7 cellular contexts compared by ENCODE assay signal in genomic region chr9:109119439-109120203, GRCh38. TPM values are rescaled to one million over a fixed set of nuclear protein-coding genes. Genes with fewer than 3 reads are reported as not detected.
DNase-seq lines count a peak whose midpoint lies in the region; ATAC-seq, FAIRE-seq and TF ChIP-seq lines count a peak whose summit lies in the region.

Gene TMEM245, minus strand, starts transcription at chr9:109119947. Its CDS starts 34 bp downstream, at chr9:109119913.

- peak within 1 kb of the TSS; percentile 51 for H2AFZ ChIP-seq in hepatocyte

- DNase-seq in GM18507 (ENCODE audit: extremely low spot score, insufficient read length, low read depth) (peak; percentile 86), NCI-H2029 treated with DMSO at 0.1 percent for 48 hours (lab: John Stamatoyannopoulos, UW) (peak; percentile 93), T-helper 9 cell (peak; percentile 88), astrocyte of the cerebellum (ENCODE audit: low read depth) (peak; percentile 99), hepatocyte (ENCODE audit: low spot score) (peak; percentile 98), retina (peak; percentile 94)

- H3K27me3 ChIP-seq in hepatocyte = no peaks in the 10 kb centered on the region

- H3K9me2 ChIP-seq in hepatocyte (replicated peaks; ENCODE audit: insufficient read depth) = no peaks in the 10 kb centered on the region

- H3K4me1 ChIP-seq in hepatocyte (ENCODE audit: insufficient read depth) = peaks cover 4% of the 10 kb centered on the region

- in situ Hi-C loops in astrocyte of the cerebellum (cut with HindIII; ENCODE audit: low sequenced_read_pairs) = no loop called here

- no peaks in the 10 kb centered on the region for H3K36me3 ChIP-seq in hepatocyte (replicated peaks; ENCODE audit: insufficient read depth, low read depth)

- TF ChIP-seq CTCF in astrocyte of the cerebellum (IDR thresholded peaks at IDR 0.05; ENCODE audit: low read depth, low read length, missing control alignments) (no peak), hepatocyte (IDR thresholded peaks at IDR 0.05; ENCODE audit: poor library complexity) (no peak)

- 1% methylated on average over 71 of the region's 88 CpGs for WGBS in hepatocyte (ENCODE audit: low lambda C conversion rate, missing lambda C conversion rate)

- H3K4me2 ChIP-seq in hepatocyte = peak within 1 kb of the TSS; percentile 88

- peaks cover 46% of the 10 kb centered on the region for H3K79me2 ChIP-seq in hepatocyte

- H3K4me3 ChIP-seq in astrocyte of the cerebellum (ENCODE audit: low read depth, low read length) (peak within 1 kb of the TSS; percentile 64), hepatocyte (peak within 1 kb of the TSS; percentile 61)

- FAIRE-seq in GM18507 (lab: Jason Lieb, UNC) = peak; percentile 89

- peaks cover 25% of the 10 kb centered on the region for H4K20me1 ChIP-seq in hepatocyte (ENCODE audit: insufficient read depth, poor library complexity, severe bottlenecking)

- ATAC-seq in HG02981 (IDR thresholded peaks at IDR 0.05; ENCODE audit: unreplicated experiment) = peak; percentile 91

- H3K9me3 ChIP-seq in hepatocyte (ENCODE audit: low read depth) = no peaks in the 10 kb centered on the region

- H3K27ac ChIP-seq in hepatocyte = peak within 1 kb of the TSS; percentile 86

RNA-seq across cellular contexts. Expression of gene TMEM245, which starts in this region (rescaled TPM):
- 101 and 122 TPM in 2 replicates for total RNA-seq in hepatocyte
- polyA plus RNA-seq in hepatocyte = 54.9 and 63.5 TPM in 2 replicates

Comparison
In these comparisons a context has a peak if more than half of its experiments do, and no peak if none do; other contexts are left out.
1. Peak in every context shown above with its lines: DNase-seq, ATAC-seq, H3K4me3 ChIP-seq and H3K27ac ChIP-seq.